ENCODE assay signal across 19 cellular contexts in the genomic region with DNA sequence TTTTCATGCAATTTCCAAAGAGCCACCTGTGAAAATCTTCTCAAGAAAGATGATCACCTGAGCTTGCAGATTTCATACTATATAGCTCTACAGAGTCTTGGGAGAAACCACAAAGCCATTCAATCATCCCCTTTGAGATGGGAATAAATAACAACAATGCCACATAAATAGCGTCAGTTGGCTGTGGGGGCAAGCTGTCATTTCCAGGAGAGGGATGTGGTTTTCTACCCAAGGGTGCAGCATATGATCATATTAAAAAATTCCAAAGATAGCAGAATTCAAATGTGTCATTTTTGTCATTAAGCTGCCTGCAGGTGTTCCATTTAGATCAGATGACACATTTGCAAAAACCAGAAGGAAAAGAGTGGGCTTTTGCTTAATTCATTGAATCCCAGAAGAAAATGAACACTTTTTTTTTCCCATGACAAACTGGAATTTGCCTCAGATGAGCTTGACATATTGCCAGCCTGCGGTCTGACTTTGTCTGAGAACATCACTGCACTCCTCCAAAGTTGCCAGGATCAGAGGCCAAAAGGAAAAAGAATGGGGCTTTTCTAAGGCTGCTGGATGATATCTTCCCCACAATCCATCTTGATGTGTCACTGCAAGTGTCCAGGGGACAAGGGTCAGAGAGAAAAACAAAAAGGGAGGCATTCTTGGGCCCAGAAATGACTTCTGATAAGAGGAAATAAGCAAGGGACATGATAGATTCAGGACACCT.
A peak's percentile ranks its signal among the peaks of the same experiment; 100 is the strongest.
DNase-seq lines count a peak whose midpoint lies in the region; ATAC-seq and TF ChIP-seq lines count a peak whose summit lies in the region.
"Had no signal": no experiment of that assay in that cellular context is flagged by ENCODE, and none has a peak within 500 bp of the region (broad histone marks: within the 10 kb centered on the region; RNA-seq: fewer than 3 reads in every experiment).

No MANE protein-coding gene starts in this region.

- ATAC-seq in GM21737 (IDR thresholded peaks at IDR 0.05; ENCODE audit: unreplicated experiment), result no peak

- peak overlapping the region; percentile 53 for H3K27ac ChIP-seq in subcutaneous abdominal adipose tissue (ENCODE audit: low read depth, low read length)
- H3K27ac ChIP-seq: ovary, sigmoid colon, stomach, VCaP had no signal

- no peaks in the 10 kb centered on the region for H3K27me3 ChIP-seq in subcutaneous abdominal adipose tissue (ENCODE audit: control insufficient read depth in 5 of 5, insufficient read depth in 4 of 5, low read length in 5 of 5)
- H3K27me3 ChIP-seq: ovary, sigmoid colon, stomach had no signal

- in situ Hi-C loops in astrocyte of the spinal cord (cut with HindIII; ENCODE audit: low sequenced_read_pairs), result no loop called here

- H3K9ac ChIP-seq in subcutaneous abdominal adipose tissue (ENCODE audit: low read length in 5 of 5), result no peak overlapping the region

- TF ChIP-seq CTCF in astrocyte of the spinal cord (IDR thresholded peaks at IDR 0.05; ENCODE audit: low read depth, low read length), result no peak

- no peak overlapping the region for H3K4me3 ChIP-seq in Jurkat, Clone E6-1 (ENCODE audit: low read length)
- H3K4me3 ChIP-seq in astrocyte of the spinal cord (ENCODE audit: low read depth, low read length) (no peak overlapping the region), subcutaneous abdominal adipose tissue (ENCODE audit: low read depth in 1 of 5, low read length in 5 of 5) (no peak overlapping the region)
- H3K4me3 ChIP-seq: ovary, sigmoid colon, stomach had no signal

- peak; percentile 12 for DNase-seq in Jurkat, Clone E6-1 (ENCODE audit: low read depth, low spot score)
- DNase-seq in astrocyte of the spinal cord (ENCODE audit: low read depth, low spot score) (peak; percentile 44), myocyte (ENCODE audit: low read depth) (peak; percentile 73), SW 1271 (lab: John Stamatoyannopoulos, UW) (no peak), NCI-H748 (lab: John Stamatoyannopoulos, UW; ENCODE audit: unreplicated experiment) (no peak)
- DNase-seq in activated CD8-positive, alpha-beta memory T cell treated with anti-CD3 and anti-CD28 coated beads, Interleukin-2, amount 50 U/mL, for 48 hours, result no peak
- DNase-seq: activated CD4-positive, alpha-beta T cell treated with anti-CD3 and anti-CD28 coated beads, Interleukin-2, amount 10 ng/mL, durations not matched to agents 24 days and 14 days; activated naive CD4-positive, alpha-beta T cell treated with anti-CD3 and anti-CD28 coated beads for 36 hours; amniotic stem cell; kidney glomerular epithelial cell; NCI-H146; NCI-H2171; NCI-H526; ovary; sigmoid colon; stomach had no signal

- H3K9me3 ChIP-seq in subcutaneous abdominal adipose tissue (ENCODE audit: control insufficient read depth in 5 of 5, low read length in 5 of 5), result no peaks in the 10 kb centered on the region
- H3K9me3 ChIP-seq: ovary, sigmoid colon, stomach had no signal

- H3K36me3 ChIP-seq in subcutaneous abdominal adipose tissue (ENCODE audit: control insufficient read depth in 5 of 5, insufficient read depth in 5 of 5, low read length in 5 of 5), result no peaks in the 10 kb centered on the region
- H3K36me3 ChIP-seq: ovary, sigmoid colon, stomach had no signal

- peaks cover 0 to 24% (median 20%) of the 10 kb centered on the region in 5 donors for H3K4me1 ChIP-seq in subcutaneous abdominal adipose tissue (ENCODE audit: control insufficient read depth in 5 of 5, insufficient read depth in 5 of 5, low read length in 5 of 5)
- H3K4me1 ChIP-seq: sigmoid colon, stomach had no signal

Comparison
In these comparisons a context has a peak if more than half of its experiments do, and no peak if none do; other contexts are left out.
1. DNase-seq: peak in Jurkat, Clone E6-1 (single experiment), astrocyte of the spinal cord (single experiment) and myocyte (single experiment); none in SW 1271 (0 of 2), activated CD8-positive, alpha-beta memory T cell treated with anti-CD3 and anti-CD28 coated beads, Interleukin-2, amount 50 U/mL, for 48 hours (single experiment) and NCI-H748 (single experiment).